In genomic region chr16:89453662-89454321, GRCh38 we compare ENCODE assay signal across 8 cellular contexts. TPM values are rescaled to one million over a fixed set of nuclear protein-coding genes. Genes with fewer than 3 reads are reported as not detected.
DNase-seq lines count a peak whose midpoint lies in the region; ATAC-seq and TF ChIP-seq lines count a peak whose summit lies in the region.

No MANE protein-coding gene starts in this region.

- peak; percentile 53 for ATAC-seq in esophagus mucosa
- ATAC-seq in HG03354 (IDR thresholded peaks at IDR 0.05; ENCODE audit: poor library complexity, severe bottlenecking, unreplicated experiment), result no peak

- H3K4me3 ChIP-seq in GM12864 (ENCODE audit: low read depth, low read length), result no peak overlapping the region

- TF ChIP-seq CTCF in GM12864 (IDR thresholded peaks at IDR 0.05; ENCODE audit: low read depth, low read length, missing control alignments), result peak; percentile 29
- TF ChIP-seq CTCF in progenitor cell of endocrine pancreas (IDR thresholded peaks at IDR 0.05; ENCODE audit: unreplicated experiment), result peak; percentile 11

- no peak overlapping the region for H3K4me3 Mint-ChIP-seq in progenitor cell of endocrine pancreas (ENCODE audit: low read depth)

- H3K9me3 Mint-ChIP-seq in progenitor cell of endocrine pancreas (ENCODE audit: low read depth), result peaks cover 3% of the 10 kb centered on the region

- H3K27ac Mint-ChIP-seq in progenitor cell of endocrine pancreas, result peak overlapping the region; percentile 75

- H3K27me3 Mint-ChIP-seq in progenitor cell of endocrine pancreas, result no peaks in the 10 kb centered on the region

- H3K4me1 Mint-ChIP-seq in progenitor cell of endocrine pancreas (ENCODE audit: low read depth), result peaks cover 16% of the 10 kb centered on the region

- H3K36me3 Mint-ChIP-seq in progenitor cell of endocrine pancreas (ENCODE audit: insufficient read depth), result peaks cover 9% of the 10 kb centered on the region

- DNase-seq in GM12864 (ENCODE audit: low read depth) (no peak), OCI-M1 (lab: John Stamatoyannopoulos, UW) (peak; percentile 47), progenitor cell of endocrine pancreas (ENCODE audit: low spot score, unreplicated experiment) (no peak), NCI-H226 (no peak), H4 (ENCODE audit: low spot score) (no peak), GOT3 (lab: John Stamatoyannopoulos, UW) (no peak)

RNA-seq across cellular contexts. Expression of gene ANKRD11, which starts 36.6 kb away (rescaled TPM):
- total RNA-seq in esophagus mucosa (81.1 TPM), progenitor cell of endocrine pancreas (178 and 183 TPM in 2 replicates)
- 34.4 and 39.2 TPM in 2 replicates for total RNA-seq in H4 (2014; rRNA removed; shearing (Covaris generic))

RNA-seq across cellular contexts. Expression of gene SPG7, which starts 54.4 kb away (rescaled TPM):
- total RNA-seq in esophagus mucosa (48.0 TPM), progenitor cell of endocrine pancreas (183 and 184 TPM in 2 replicates)
- total RNA-seq in H4 (2014; rRNA removed; shearing (Covaris generic)), result 45.0 and 46.7 TPM in 2 replicates
